ENCODE assay signal across 1 cellular context in genomic region chr17:77394540-77395295, GRCh38.
TF ChIP-seq lines count a peak whose summit lies in the region.

No MANE protein-coding gene starts in this region.

TF ChIP-seq in HepG2, 621 proteins besides CTCF, POLR2A, EP300 and RAD21 (continued from another document and continues in another):
- TF ChIP-seq HMGXB4 (CRISPR knock-in tag; IDR thresholded peaks at IDR 0.05; ENCODE audit: borderline replicate concordance in 1 of 2, low read depth in 1 of 2) (peak in 1 of 2 experiments; percentile 19; a peak in 1 of 4 replicates), ELK4 (CRISPR knock-in tag; IDR thresholded peaks at IDR 0.05; ENCODE audit: borderline replicate concordance) (no peak), ZNF749 (CRISPR knock-in tag; IDR thresholded peaks at IDR 0.05; ENCODE audit: borderline replicate concordance) (no peak), CBX2 (IDR thresholded peaks at IDR 0.05; ENCODE audit: low read depth, low read length) (no peak), CBX2 (CRISPR knock-in tag; IDR thresholded peaks at IDR 0.05; ENCODE audit: low read depth) (no peak), SSRP1 (CRISPR knock-in tag; IDR thresholded peaks at IDR 0.05) (no peak), LBX2 (CRISPR knock-in tag; IDR thresholded peaks at IDR 0.05; ENCODE audit: borderline replicate concordance) (no peak), TAF1 (CRISPR knock-in tag; IDR thresholded peaks at IDR 0.05) (peak; percentile 65), ETV5 (CRISPR knock-in tag; IDR thresholded peaks at IDR 0.05; ENCODE audit: borderline replicate concordance) (peak; percentile 66; the same call in 1 of the 2 replicates), ZNF816 (CRISPR knock-in tag; IDR thresholded peaks at IDR 0.05; ENCODE audit: borderline replicate concordance) (no peak; the same call in 1 of the 2 replicates), GATA4 (IDR thresholded peaks at IDR 0.05; ENCODE audit: borderline replicate concordance, low read depth) (0 out of 2 replicates have a peak, but pooled peaks have one; percentile 39), ZMYM2 (CRISPR knock-in tag; IDR thresholded peaks at IDR 0.05) (no peak), ZBTB33 (CRISPR knock-in tag; IDR thresholded peaks at IDR 0.05) (peak; percentile 76), ZNF24 (IDR thresholded peaks at IDR 0.05) (no peak), ZNF205 (CRISPR knock-in tag; IDR thresholded peaks at IDR 0.05) (no peak; the same call in 1 of the 2 replicates), SRSF4 (IDR thresholded peaks at IDR 0.05; ENCODE audit: low read depth, low read length, poor library complexity, severe bottlenecking) (no peak), PHF21A (CRISPR knock-in tag; IDR thresholded peaks at IDR 0.05) (peak; percentile 100), NCOA2 (CRISPR knock-in tag; IDR thresholded peaks at IDR 0.05) (peak; percentile 82; the same call in 1 of the 2 replicates), HBP1 (CRISPR knock-in tag; IDR thresholded peaks at IDR 0.05; ENCODE audit: low read depth) (no peak), CEBPG (CRISPR knock-in tag; IDR thresholded peaks at IDR 0.05) (peak; percentile 48), ZC3H4 (CRISPR knock-in tag; IDR thresholded peaks at IDR 0.05; ENCODE audit: borderline replicate concordance) (no peak), ZFX (CRISPR knock-in tag; IDR thresholded peaks at IDR 0.05; ENCODE audit: low read depth) (peak; percentile 92), ISL2 (CRISPR knock-in tag; IDR thresholded peaks at IDR 0.05) (peak; percentile 27; the same call in 1 of the 2 replicates), FOXK1 (CRISPR knock-in tag; IDR thresholded peaks at IDR 0.05; ENCODE audit: borderline replicate concordance, low read depth) (peak; percentile 38; the same call in 1 of the 2 replicates), CC2D1A (CRISPR knock-in tag; IDR thresholded peaks at IDR 0.05) (no peak), TAF15 (IDR thresholded peaks at IDR 0.05; ENCODE audit: low read depth, low read length, poor library complexity, severe bottlenecking) (no peak), SRSF1 (optimal IDR thresholded peaks at IDR 0.05; ENCODE audit: low read depth, low read length) (peak; percentile 47), ZNF44 (CRISPR knock-in tag; IDR thresholded peaks at IDR 0.05) (no peak), ZNF768 (CRISPR knock-in tag; IDR thresholded peaks at IDR 0.05) (no peak), SMYD3 (CRISPR knock-in tag; IDR thresholded peaks at IDR 0.05) (0 out of 2 replicates have a peak, but pooled peaks have one; percentile 55), GLI4 (CRISPR knock-in tag; IDR thresholded peaks at IDR 0.05; ENCODE audit: borderline replicate concordance) (no peak), SNAI1 (CRISPR knock-in tag; IDR thresholded peaks at IDR 0.05; ENCODE audit: borderline replicate concordance) (no peak), ZFP82 (CRISPR knock-in tag; IDR thresholded peaks at IDR 0.05; ENCODE audit: borderline replicate concordance) (no peak), ZNF230 (CRISPR knock-in tag; IDR thresholded peaks at IDR 0.05) (peak; percentile 64), E2F2 (CRISPR knock-in tag; IDR thresholded peaks at IDR 0.05; ENCODE audit: borderline replicate concordance) (no peak), CREBL2 (CRISPR knock-in tag; IDR thresholded peaks at IDR 0.05; ENCODE audit: borderline replicate concordance) (no peak), NR2F6 (IDR thresholded peaks at IDR 0.05) (peak; percentile 59), NR2F6 (CRISPR knock-in tag; IDR thresholded peaks at IDR 0.05) (peak; percentile 73), ZNF572 (CRISPR knock-in tag; IDR thresholded peaks at IDR 0.05) (0 out of 2 replicates have a peak, but pooled peaks have one; percentile 4), ZBTB34 (CRISPR knock-in tag; IDR thresholded peaks at IDR 0.05) (peak; percentile 100), MAFG (CRISPR knock-in tag; IDR thresholded peaks at IDR 0.05) (no peak), NFATC3 (CRISPR knock-in tag; IDR thresholded peaks at IDR 0.05) (no peak), PHF20 (CRISPR knock-in tag; IDR thresholded peaks at IDR 0.05) (no peak), ZSCAN22 (CRISPR knock-in tag; IDR thresholded peaks at IDR 0.05) (no peak), ZNF776 (CRISPR knock-in tag; IDR thresholded peaks at IDR 0.05) (no peak), ZFP41 (CRISPR knock-in tag; IDR thresholded peaks at IDR 0.05; ENCODE audit: borderline replicate concordance) (no peak), ZNF766 (CRISPR knock-in tag; IDR thresholded peaks at IDR 0.05; ENCODE audit: borderline replicate concordance) (no peak), CREM (IDR thresholded peaks at IDR 0.05) (no peak), CREM (CRISPR knock-in tag; IDR thresholded peaks at IDR 0.05) (no peak), THAP9 (CRISPR knock-in tag; IDR thresholded peaks at IDR 0.05; ENCODE audit: borderline replicate concordance) (peak; percentile 79; the same call in 1 of the 2 replicates), NR0B2 (CRISPR knock-in tag; IDR thresholded peaks at IDR 0.05) (0 out of 2 replicates have a peak, but pooled peaks have one; percentile 10), TOPORS (CRISPR knock-in tag; IDR thresholded peaks at IDR 0.05) (no peak), MAF1 (CRISPR knock-in tag; IDR thresholded peaks at IDR 0.05; ENCODE audit: borderline replicate concordance) (no peak), ZNF3 (CRISPR knock-in tag; IDR thresholded peaks at IDR 0.05) (no peak), ZNF552 (CRISPR knock-in tag; IDR thresholded peaks at IDR 0.05; ENCODE audit: borderline replicate concordance) (no peak), ZNF629 (CRISPR knock-in tag; conservative IDR thresholded peaks at IDR 0.05) (no peak), ZNF644 (CRISPR knock-in tag; IDR thresholded peaks at IDR 0.05; ENCODE audit: low read depth) (peak; percentile 78; the same call in 1 of the 2 replicates), MLX (CRISPR knock-in tag; IDR thresholded peaks at IDR 0.05) (peak; percentile 69), IKZF1 (IDR thresholded peaks at IDR 0.05) (no peak), ONECUT2 (CRISPR knock-in tag; IDR thresholded peaks at IDR 0.05) (no peak), FOXC1 (CRISPR knock-in tag; IDR thresholded peaks at IDR 0.05; ENCODE audit: borderline replicate concordance) (no peak), ZMAT5 (CRISPR knock-in tag; IDR thresholded peaks at IDR 0.05; ENCODE audit: borderline replicate concordance, low read depth) (no peak)
